Comparison of ENCODE assay signal across 1 cellular context in genomic region chr5:107739661-107740060, GRCh38.
TF ChIP-seq lines count a peak whose summit lies in the region.

No MANE protein-coding gene starts in this region.

TF ChIP-seq in HCT116, 20 proteins besides CTCF, POLR2A, EP300 and RAD21 (continued from another document):
- no peak for TF ChIP-seq ZBTB33 (IDR thresholded peaks at IDR 0.05; ENCODE audit: extremely low read depth, insufficient replicate concordance, low read length)
